In the genomic region with DNA sequence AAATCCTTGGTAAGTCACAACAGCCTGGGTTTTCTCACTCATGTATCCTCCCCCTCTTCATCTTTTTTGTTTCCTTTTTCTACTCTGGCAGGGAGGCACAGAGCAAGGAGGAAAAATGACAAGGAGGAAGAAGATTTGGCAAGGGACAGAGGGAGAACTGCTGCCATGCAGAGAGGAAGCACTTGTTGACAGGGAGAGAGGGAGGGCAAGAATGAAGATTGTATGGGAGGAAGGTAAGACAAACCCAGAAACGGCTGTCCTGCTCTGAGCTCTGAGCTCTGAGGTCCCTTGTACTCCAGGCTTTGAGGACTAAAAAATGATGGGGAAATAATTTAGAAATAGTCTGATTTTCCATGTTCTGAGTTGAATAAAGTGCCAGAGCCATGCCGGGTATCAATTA, we compare ENCODE assay signal across 17 cellular contexts.
A peak's percentile ranks its signal among the peaks of the same experiment; 100 is the strongest.
DNase-seq lines count a peak whose midpoint lies in the region; ATAC-seq and TF ChIP-seq lines count a peak whose summit lies in the region.
"Had no signal": no experiment of that assay in that cellular context is flagged by ENCODE, and none has a peak within 500 bp of the region (broad histone marks: within the 10 kb centered on the region; RNA-seq: fewer than 3 reads in every experiment).

No MANE protein-coding gene starts in this region.

- no peak for DNase-seq in activated CD4-positive, alpha-beta T cell treated with anti-CD3 and anti-CD28 coated beads, Interleukin-2, amount 10 ng/mL, durations not matched to agents 7 days and 5 days
- DNase-seq in activated CD4-positive, alpha-beta T cell treated with anti-CD3 and anti-CD28 coated beads for 48 hours: no peak
- no peak for DNase-seq in MM.1S
- no peak for DNase-seq in stimulated activated naive B cell treated with anti-CD40 and anti-IgM and Interleukin-4, amounts not matched to agents 10 μg/mL and 1 μg/mL and 100 μg/mL, for 72 hours
- DNase-seq in NCI-H146 treated with DMSO at 0.1 percent for 48 hours (lab: John Stamatoyannopoulos, UW; ENCODE audit: unreplicated experiment): no peak
- no peak for DNase-seq in UCSD-AML1 (lab: John Stamatoyannopoulos, UW; ENCODE audit: unreplicated experiment)
- DNase-seq in left cardiac atrium: no peak
- DNase-seq: ACHN, NCI-H1092 treated with DMSO at 0.1 percent for 48 hours, NCI-H524 treated with DMSO at 0.1 percent for 48 hours, SHP77, spleen, WERI-Rb-1 had no signal

- no peak overlapping the region for H3K9ac ChIP-seq in MM.1S (ENCODE audit: low read length)

- POLR2A ChIA-PET in activated CD4-positive, alpha-beta T cell treated with anti-CD3 and anti-CD28 coated beads, Interleukin-2, amount 10 ng/mL, durations not matched to agents 7 days and 5 days (lab: Charles Lee): no interaction called here

- peak overlapping the region; percentile 35 for H3K4me3 Mint-ChIP-seq in activated CD4-positive, alpha-beta T cell treated with anti-CD3 and anti-CD28 coated beads, Interleukin-2, amount 10 ng/mL, durations not matched to agents 7 days and 5 days
- H3K4me3 Mint-ChIP-seq in stimulated activated naive B cell treated with anti-CD40 and anti-IgM and Interleukin-4, amounts not matched to agents 10 μg/mL and 1 μg/mL and 100 μg/mL, for 72 hours: peak overlapping the region; percentile 2 to 72
- H3K4me3 Mint-ChIP-seq: brain had no signal

- intact Hi-C loops in left cardiac atrium (cut with DNase I): no loop called here

- no peaks in the 10 kb centered on the region for H3K9me2 ChIP-seq in MM.1S (replicated peaks; ENCODE audit: insufficient read depth, low read length)

- H3K27me3 ChIP-seq in MM.1S (replicated peaks; ENCODE audit: insufficient read depth, low read length): peaks cover 7% of the 10 kb centered on the region
- H3K27me3 ChIP-seq: neutrophil, spleen had no signal

- H4K20me1 ChIP-seq in MM.1S (ENCODE audit: insufficient read depth, low read length): no peaks in the 10 kb centered on the region

- H3F3A ChIP-seq in MM.1S (ENCODE audit: insufficient read depth, low read length): no peaks in the 10 kb centered on the region

- H3K36me3 Mint-ChIP-seq in activated CD4-positive, alpha-beta T cell treated with anti-CD3 and anti-CD28 coated beads, Interleukin-2, amount 10 ng/mL, durations not matched to agents 7 days and 5 days (ENCODE audit: low read depth): no peaks in the 10 kb centered on the region
- peaks cover 0 to 2% of the 10 kb centered on the region in 2 donors for H3K36me3 Mint-ChIP-seq in stimulated activated naive B cell treated with anti-CD40 and anti-IgM and Interleukin-4, amounts not matched to agents 10 μg/mL and 1 μg/mL and 100 μg/mL, for 72 hours
- H3K36me3 Mint-ChIP-seq: brain had no signal

- H3K79me2 ChIP-seq in MM.1S (ENCODE audit: low read length): no peaks in the 10 kb centered on the region

- CTCF ChIA-PET in activated CD4-positive, alpha-beta T cell treated with anti-CD3 and anti-CD28 coated beads, Interleukin-2, amount 10 ng/mL, durations not matched to agents 7 days and 5 days (lab: Charles Lee): interaction anchor here (0.6 kb wide), 1 partner anchor 113 kb away, joined by 3 read pairs; no protein-coding TSS in a partner anchor

- no peak overlapping the region for H2AFZ ChIP-seq in MM.1S (ENCODE audit: low read length)

- H3K27ac ChIP-seq in MM.1S (ENCODE audit: low read length): no peak overlapping the region
- H3K27ac ChIP-seq: HL-60, neutrophil, WERI-Rb-1 had no signal

- H3K36me3 ChIP-seq in MM.1S (replicated peaks; ENCODE audit: insufficient read depth, low read length): no peaks in the 10 kb centered on the region
- H3K36me3 ChIP-seq: neutrophil, spleen, WERI-Rb-1 had no signal

- no peak for TF ChIP-seq CTCF in MM.1S (IDR thresholded peaks at IDR 0.05; ENCODE audit: low read length)

- H3K4me1 Mint-ChIP-seq in activated CD4-positive, alpha-beta T cell treated with anti-CD3 and anti-CD28 coated beads, Interleukin-2, amount 10 ng/mL, durations not matched to agents 7 days and 5 days: peaks cover 20% of the 10 kb centered on the region
- peaks cover 16 to 22% of the 10 kb centered on the region in 2 donors for H3K4me1 Mint-ChIP-seq in stimulated activated naive B cell treated with anti-CD40 and anti-IgM and Interleukin-4, amounts not matched to agents 10 μg/mL and 1 μg/mL and 100 μg/mL, for 72 hours

- peak; percentile 23 for ATAC-seq in HG02763 (IDR thresholded peaks at IDR 0.05; ENCODE audit: unreplicated experiment)
- peak in 1 of 2 donors; percentile 45 for ATAC-seq in stimulated activated naive B cell treated with anti-CD40 and anti-IgM and Interleukin-4, amounts not matched to agents 10 μg/mL and 1 μg/mL and 100 μg/mL, for 72 hours (replicated peaks)
- ATAC-seq in left cardiac atrium: no peak

- peaks cover 25% of the 10 kb centered on the region for H3K27me3 Mint-ChIP-seq in activated CD4-positive, alpha-beta T cell treated with anti-CD3 and anti-CD28 coated beads, Interleukin-2, amount 10 ng/mL, durations not matched to agents 7 days and 5 days
- H3K27me3 Mint-ChIP-seq in stimulated activated naive B cell treated with anti-CD40 and anti-IgM and Interleukin-4, amounts not matched to agents 10 μg/mL and 1 μg/mL and 100 μg/mL, for 72 hours: peaks cover 6 to 16% of the 10 kb centered on the region in 2 donors

- H3K9me3 ChIP-seq in MM.1S (replicated peaks; ENCODE audit: insufficient read depth, low read length): no peaks in the 10 kb centered on the region
- H3K9me3 ChIP-seq: neutrophil, spleen had no signal

- H3K4me3 ChIP-seq in MM.1S (ENCODE audit: low read length): no peak overlapping the region

- H3K4me2 ChIP-seq in MM.1S (ENCODE audit: low read depth, low read length): peak overlapping the region; percentile 8; the same call in 1 of the 2 replicates

- H3K27ac Mint-ChIP-seq in activated CD4-positive, alpha-beta T cell treated with anti-CD3 and anti-CD28 coated beads, Interleukin-2, amount 10 ng/mL, durations not matched to agents 7 days and 5 days: peak overlapping the region; percentile 80
- H3K27ac Mint-ChIP-seq in stimulated activated naive B cell treated with anti-CD40 and anti-IgM and Interleukin-4, amounts not matched to agents 10 μg/mL and 1 μg/mL and 100 μg/mL, for 72 hours: peak overlapping the region; percentile 82

- no peaks in the 10 kb centered on the region for H3K4me1 ChIP-seq in MM.1S (ENCODE audit: low read length)

- no peaks in the 10 kb centered on the region for H3K9me3 Mint-ChIP-seq in activated CD4-positive, alpha-beta T cell treated with anti-CD3 and anti-CD28 coated beads, Interleukin-2, amount 10 ng/mL, durations not matched to agents 7 days and 5 days
- H3K9me3 Mint-ChIP-seq in stimulated activated naive B cell treated with anti-CD40 and anti-IgM and Interleukin-4, amounts not matched to agents 10 μg/mL and 1 μg/mL and 100 μg/mL, for 72 hours: no peaks in the 10 kb centered on the region
- H3K9me3 Mint-ChIP-seq: brain had no signal
